ENCODE assay signal across 7 cellular contexts in the genomic region with DNA sequence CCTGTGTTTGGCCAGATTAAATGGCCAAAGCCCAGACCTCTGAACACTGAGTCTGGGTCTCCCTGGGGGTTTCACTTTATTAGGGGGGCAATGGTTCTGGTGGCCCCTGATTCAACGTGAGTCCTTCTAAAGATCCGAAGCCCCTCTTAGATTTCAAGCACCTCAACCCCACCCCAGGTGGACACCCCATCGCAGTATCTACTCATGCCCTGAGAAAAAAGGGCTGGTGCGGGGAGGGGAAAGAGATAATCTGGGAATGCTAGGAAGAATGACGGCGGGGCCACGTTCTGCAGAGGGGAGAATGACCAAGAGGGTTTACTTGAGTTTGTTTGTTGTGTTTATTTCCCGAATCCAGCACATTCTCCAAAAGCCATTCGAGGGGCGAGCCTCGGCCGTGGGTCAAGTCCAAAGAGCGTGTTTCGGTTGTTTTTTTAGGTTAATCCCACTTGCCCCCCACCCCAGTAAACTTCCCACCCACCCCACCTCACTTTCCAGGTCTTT. TPM values are rescaled to one million over a fixed set of nuclear protein-coding genes. Genes with fewer than 3 reads are reported as not detected.
DNase-seq lines count a peak whose midpoint lies in the region; ATAC-seq and TF ChIP-seq lines count a peak whose summit lies in the region.

No MANE protein-coding gene starts in this region.

- peaks cover 12% of the 10 kb centered on the region for H3K23me2 ChIP-seq in H9 (ENCODE audit: insufficient read length, low read depth, low read length, poor library complexity, severe bottlenecking)

- H3K23ac ChIP-seq in H9 (ENCODE audit: insufficient read length, low read depth, low read length): no peak overlapping the region

- no peaks in the 10 kb centered on the region for H3K79me1 ChIP-seq in H9 (ENCODE audit: insufficient read depth, low read depth, low read length, poor library complexity, severe bottlenecking)

- H3K18ac ChIP-seq in H9 (ENCODE audit: insufficient read length, low read depth, low read length): peak overlapping the region; percentile 27

- H3K9me3 ChIP-seq in H9 (ENCODE audit: control insufficient read depth, low read depth, low read length): no peaks in the 10 kb centered on the region
- no peaks in the 10 kb centered on the region for H3K9me3 ChIP-seq in hepatocyte (ENCODE audit: low read depth)
- no peaks in the 10 kb centered on the region for H3K9me3 ChIP-seq in smooth muscle cell (replicated peaks; ENCODE audit: low read depth)

- no peak overlapping the region for H4K5ac ChIP-seq in H9 (ENCODE audit: insufficient read length, low read depth, low read length)

- H4K8ac ChIP-seq in H9 (replicated peaks; ENCODE audit: insufficient read length, low read depth, low read length): no peak overlapping the region

- H2BK12ac ChIP-seq in H9 (ENCODE audit: insufficient read length, low read depth, low read length): no peak overlapping the region

- H3K4me1 ChIP-seq in H9 (ENCODE audit: insufficient read depth, low read length) (0 out of 2 replicates have a peak, but pooled peaks cover 5% of the 10 kb centered on the region), hepatocyte (ENCODE audit: insufficient read depth) (peaks cover 20% of the 10 kb centered on the region), smooth muscle cell (ENCODE audit: low read depth) (peaks cover 9% of the 10 kb centered on the region)

- peaks cover 45 to 47% of the 10 kb centered on the region in 2 experiments for H3K4me1 Mint-ChIP-seq in H9

- H3F3A ChIP-seq in smooth muscle cell (ENCODE audit: low read depth): peaks cover 11% of the 10 kb centered on the region

- H3K36me3 ChIP-seq in hepatocyte (replicated peaks; ENCODE audit: insufficient read depth, low read depth) (no peaks in the 10 kb centered on the region), smooth muscle cell (ENCODE audit: low read depth) (no peaks in the 10 kb centered on the region)

- no peak overlapping the region for H2BK120ac ChIP-seq in H9 (ENCODE audit: low read depth, low read length, poor library complexity, severe bottlenecking)

- no peak overlapping the region for H2AFZ ChIP-seq in H9 (ENCODE audit: low read length)
- H2AFZ ChIP-seq in hepatocyte: peak overlapping the region; percentile 79
- H2AFZ ChIP-seq in smooth muscle cell (ENCODE audit: low read depth): no peak overlapping the region

- H3K4ac ChIP-seq in H9 (ENCODE audit: low read depth, low read length): no peak overlapping the region

- H3K27me3 ChIP-seq in H9 (ENCODE audit: insufficient read depth, low read length) (no peaks in the 10 kb centered on the region), hepatocyte (no peaks in the 10 kb centered on the region), smooth muscle cell (ENCODE audit: low read depth) (no peaks in the 10 kb centered on the region)

- peaks cover 0 to 9% (median 3%) of the 10 kb centered on the region in 3 experiments; a peak in 4 of 7 replicates for H3K36me3 Mint-ChIP-seq in H9 (ENCODE audit: insufficient read depth in 1 of 3, low read depth in 3 of 3)

- H3K56ac ChIP-seq in H9 (ENCODE audit: insufficient read length, low read depth, low read length): no peak overlapping the region

- H2BK15ac ChIP-seq in H9 (ENCODE audit: low read depth, low read length): no peak overlapping the region

- H3K79me2 ChIP-seq in H9 (ENCODE audit: insufficient read depth, low read length) (peaks cover 18% of the 10 kb centered on the region; the same call in 1 of the 2 replicates), hepatocyte (peaks cover 54% of the 10 kb centered on the region), smooth muscle cell (ENCODE audit: low read depth) (peaks cover 55% of the 10 kb centered on the region)

- H3K4me2 ChIP-seq in H9 (ENCODE audit: insufficient read depth, insufficient read length, low read length): peak overlapping the region; percentile 94
- H3K4me2 ChIP-seq in hepatocyte: peak overlapping the region; percentile 78
- H3K4me2 ChIP-seq in smooth muscle cell: peak overlapping the region; percentile 94

- peak overlapping the region; percentile 83 for H3K14ac ChIP-seq in H9 (ENCODE audit: insufficient read depth, low read length)

- no peaks in the 10 kb centered on the region for H4K20me1 ChIP-seq in H9 (ENCODE audit: control insufficient read depth, insufficient read depth, insufficient read length)
- H4K20me1 ChIP-seq in hepatocyte (ENCODE audit: insufficient read depth, poor library complexity, severe bottlenecking): peaks cover 6% of the 10 kb centered on the region
- peaks cover 45% of the 10 kb centered on the region for H4K20me1 ChIP-seq in smooth muscle cell (ENCODE audit: low read depth)

- no peak overlapping the region for H3K27ac ChIP-seq in H9 (ENCODE audit: insufficient read length, low read depth, low read length)
- H3K27ac ChIP-seq in hepatocyte: peak overlapping the region; percentile 92
- peak overlapping the region; percentile 69 for H3K27ac ChIP-seq in smooth muscle cell (ENCODE audit: low read depth)

- no peaks in the 10 kb centered on the region for H3K9me2 ChIP-seq in hepatocyte (replicated peaks; ENCODE audit: insufficient read depth)

- H2BK5ac ChIP-seq in H9 (ENCODE audit: insufficient read length, low read length): no peak overlapping the region

- H3K9ac ChIP-seq in H9 (ENCODE audit: extremely low read depth, insufficient read length, low read length) (peak overlapping the region; percentile 70), smooth muscle cell (ENCODE audit: low read depth) (peak overlapping the region; percentile 92)

- no peak for DNase-seq in H9
- DNase-seq in hepatocyte (ENCODE audit: low spot score): no peak
- no peak for DNase-seq in smooth muscle cell (lab: John Stamatoyannopoulos, UW; ENCODE audit: unreplicated experiment)
- DNase-seq in CD1c-positive myeloid dendritic cell (ENCODE audit: extremely low spot score): no peak
- DNase-seq in mesenteric fat pad (ENCODE audit: low spot score): no peak

- H3K27ac Mint-ChIP-seq in H9: peak overlapping the region in 1 of 3 experiments; percentile 68; a peak in 4 of 7 replicates

- no CpG with 5 or more reads among the region's 14 CpGs for whole genome bisulfite sequencing in H9 (ENCODE audit: extremely low coverage, insufficient read length, low lambda C conversion rate)
- WGBS in hepatocyte (ENCODE audit: low lambda C conversion rate, missing lambda C conversion rate): 8% methylated on average over 14 of the region's 14 CpGs
- WGBS in smooth muscle cell (ENCODE audit: low lambda C conversion rate): 4% methylated on average over 13 of the region's 14 CpGs

- TF ChIP-seq CTCF in H9 (conservative IDR thresholded peaks at IDR 0.05): no peak
- no peak for TF ChIP-seq CTCF in WI38 (IDR thresholded peaks at IDR 0.05; ENCODE audit: low read depth, low read length)
- no peak for TF ChIP-seq CTCF in hepatocyte (IDR thresholded peaks at IDR 0.05; ENCODE audit: poor library complexity)
- TF ChIP-seq CTCF in smooth muscle cell (IDR thresholded peaks at IDR 0.05; ENCODE audit: borderline replicate concordance, insufficient read depth, poor library complexity, severe bottlenecking): no peak

- H3K4me3 Mint-ChIP-seq in H9: peak overlapping the region; percentile 88 to 93

- H3K4me3 ChIP-seq in WI38 (ENCODE audit: low read depth, low read length): peak overlapping the region; percentile 90
- H3K4me3 ChIP-seq in hepatocyte: peak overlapping the region; percentile 94
- peak overlapping the region; percentile 96 for H3K4me3 ChIP-seq in smooth muscle cell

- H3K9me3 Mint-ChIP-seq in H9: no peaks in the 10 kb centered on the region

- no peak for ATAC-seq in GM18909 (IDR thresholded peaks at IDR 0.05; ENCODE audit: poor library complexity, unreplicated experiment)

- H4K91ac ChIP-seq in H9 (ENCODE audit: insufficient read length, low read depth, low read length): no peak overlapping the region

- H3K27me3 Mint-ChIP-seq in H9 (ENCODE audit: low read depth): peaks cover 37% of the 10 kb centered on the region

- H2AK5ac ChIP-seq in H9 (ENCODE audit: insufficient read length, low read length): no peak overlapping the region

- H2BK20ac ChIP-seq in H9 (ENCODE audit: low read depth, low read length, poor library complexity, severe bottlenecking): no peak overlapping the region

- no peak overlapping the region for H3T11ph ChIP-seq in H9 (ENCODE audit: low read length)

RNA-seq across cellular contexts. Expression of a gene that starts 0.8 kb away (rescaled TPM):
- total RNA-seq in H9 (2021): 115 and 123 TPM in 2 replicates
- total RNA-seq in hepatocyte: 58.2 and 61.0 TPM in 2 replicates
- polyA plus RNA-seq in hepatocyte: 176 TPM in 2 replicates
- 72.4 and 102 TPM in 2 replicates for total RNA-seq in smooth muscle cell
- 187 and 318 TPM in 2 replicates for polyA plus RNA-seq in smooth muscle cell
- 200 TPM for total RNA-seq in mesenteric fat pad
